In genomic region chr9:16828335-16829281, GRCh38 we compare ENCODE assay signal across 8 cellular contexts.
DNase-seq lines count a peak whose midpoint lies in the region; ATAC-seq and TF ChIP-seq lines count a peak whose summit lies in the region.

No MANE protein-coding gene starts in this region.

- POLR2A ChIA-PET in RWPE1 (lab: Yijun Ruan, JAX; ENCODE audit: low non-redundant PET), result no interaction called here

- CTCF ChIA-PET in RWPE1 (lab: Yijun Ruan, JAX), result no interaction called here

- no peak for TF ChIP-seq CTCF in RWPE1 (conservative IDR thresholded peaks at IDR 0.05; ENCODE audit: low read depth)

- H3K27ac ChIP-seq in skin epidermis (peak overlapping the region in 19 of 21 experiments; percentile 2 to 82 (median 63)), RWPE1 (no peak overlapping the region)

- H3K4me3 ChIP-seq in skin epidermis, result peak overlapping the region in 4 of 7 experiments; percentile 5 to 30 (median 14)

- ATAC-seq in GM19463 (IDR thresholded peaks at IDR 0.05; ENCODE audit: unreplicated experiment), result no peak
- no peak for ATAC-seq in GM19328 (IDR thresholded peaks at IDR 0.05; ENCODE audit: unreplicated experiment)

- DNase-seq in HCEC 1CT, result peak; percentile 73
- DNase-seq in cerebellar cortex (ENCODE audit: low spot score), result peak; percentile 5
- peak; percentile 88 for DNase-seq in islet precursor cell
- DNase-seq in RWPE1 (ENCODE audit: low spot score), result no peak
- no peak for DNase-seq in MV-4-11 (lab: John Stamatoyannopoulos, UW)

Comparison
In these comparisons a context has a peak if more than half of its experiments do, and no peak if none do; other contexts are left out.
1. DNase-seq: peak in HCEC 1CT (single experiment), cerebellar cortex (single experiment) and islet precursor cell (single experiment); none in RWPE1 (single experiment) and MV-4-11 (single experiment).